8 cellular contexts compared by ENCODE assay signal in genomic region chr1:25905680-25906643, GRCh38.
DNase-seq lines count a peak whose midpoint lies in the region; ATAC-seq and TF ChIP-seq lines count a peak whose summit lies in the region.

Gene STMN1, minus strand, starts transcription at chr1:25906419. Its CDS starts 1,743 bp downstream, at chr1:25904676.

- no peak for TF ChIP-seq CTCF in AG04449 (IDR thresholded peaks at IDR 0.05; ENCODE audit: insufficient read depth, low read length, missing control alignments)

- POLR2A ChIA-PET in AG04449 (lab: Yijun Ruan, JAX), result interaction anchor here (0.5 kb wide), 1 partner anchor 32 kb away, joined by 3 read pairs; no protein-coding TSS in a partner anchor

- peak within 1 kb of the TSS; percentile 59 for H3K4me3 ChIP-seq in AG04449 (ENCODE audit: low read depth, low read length)

- ATAC-seq in GM18868 (IDR thresholded peaks at IDR 0.05; ENCODE audit: unreplicated experiment) (peak; percentile 71), HG03108 (IDR thresholded peaks at IDR 0.05; ENCODE audit: unreplicated experiment) (peak; percentile 73)

- CTCF ChIA-PET in AG04449 (lab: Yijun Ruan, JAX), result interaction anchor here (1.2 to 21.4 kb wide), 6 partner anchors 8 to 114 kb away, joined by 3 to 609 read pairs (median 6); partner anchors contain the start of gene PAFAH2

- DNase-seq in AG04449 (ENCODE audit: low read depth, low spot score), result no peak
- peak; percentile 99 for DNase-seq in NCI-H2227 (lab: John Stamatoyannopoulos, UW; ENCODE audit: unreplicated experiment)
- peak; percentile 78 for DNase-seq in activated CD4-positive, CD25-positive, alpha-beta regulatory T cell treated with anti-CD3 and anti-CD28 coated beads, Interleukin-2, amount 50 U/mL, for 16 hours (ENCODE audit: low read depth, low spot score)
- DNase-seq in central memory CD4-positive, alpha-beta T cell, result peak; percentile 70
- DNase-seq in islet precursor cell, result peak; percentile 96
- peak; percentile 81 to 88 (median 86) for DNase-seq in stimulated activated CD4-positive, alpha-beta T cell treated with anti-CD3 and anti-CD28 coated beads, Interleukin-12 subunit alpha, Interleukin-12 subunit beta, amount 100 ng/mL, for 48 hours (ENCODE audit: low read depth in 2 of 3, low spot score in 1 of 3)
